Comparison of ENCODE assay signal across 23 cellular contexts in the genomic region with DNA sequence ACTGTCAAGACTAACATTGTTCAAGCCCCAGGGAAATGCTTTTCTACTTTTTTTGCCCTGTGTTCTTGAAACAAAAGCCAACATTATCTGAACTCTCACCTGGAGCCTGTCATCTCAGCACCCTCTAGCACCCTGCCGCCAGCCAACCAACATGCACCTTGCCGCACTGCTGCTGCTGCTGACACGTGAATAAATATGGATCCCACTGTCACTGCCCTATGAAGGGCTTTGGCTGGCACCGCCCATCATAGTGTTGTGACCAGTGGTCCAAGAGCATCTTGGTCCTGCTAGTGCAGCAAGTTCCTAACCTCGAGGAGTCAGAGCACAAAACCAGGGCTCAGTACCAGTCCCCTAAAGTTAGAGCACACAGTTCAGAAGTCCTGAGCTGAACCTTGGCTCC.
"Had no signal": no experiment of that assay in that cellular context is flagged by ENCODE, and none has a peak within 500 bp of the region (broad histone marks: within the 10 kb centered on the region; RNA-seq: fewer than 3 reads in every experiment).

No MANE protein-coding gene starts in this region.

- H3K27me3 ChIP-seq: colonic mucosa, dorsolateral prefrontal cortex, esophagus muscularis mucosa, esophagus squamous epithelium, foreskin keratinocyte, gastrocnemius medialis, gastroesophageal sphincter, heart left ventricle had no signal

- ATAC-seq: effector memory CD8-positive, alpha-beta T cell; esophagus mucosa; foreskin keratinocyte; gastrocnemius medialis; gastroesophageal sphincter; heart left ventricle had no signal

- H3K4me3 ChIP-seq: colonic mucosa, coronary artery, dorsolateral prefrontal cortex, esophagus muscularis mucosa, esophagus squamous epithelium, gastrocnemius medialis, gastroesophageal sphincter, heart left ventricle had no signal

- H3K9me3 ChIP-seq: colonic mucosa, gastrocnemius medialis had no signal

- H3K4me1 ChIP-seq: colonic mucosa, esophagus muscularis mucosa, esophagus squamous epithelium, foreskin keratinocyte, gastrocnemius medialis, gastroesophageal sphincter, heart left ventricle had no signal

- H3K27ac ChIP-seq: colonic mucosa, coronary artery, dorsolateral prefrontal cortex, epithelial cell of prostate, esophagus muscularis mucosa, esophagus squamous epithelium, foreskin keratinocyte, gastrocnemius medialis, gastroesophageal sphincter, heart left ventricle had no signal

- DNase-seq: colonic mucosa; cortex of kidney; dermis blood vessel endothelial cell; dorsolateral prefrontal cortex; effector CD4-positive, alpha-beta T cell; effector CD8-positive, alpha-beta T cell; effector memory CD4-positive, alpha-beta T cell; effector memory CD8-positive, alpha-beta T cell; endodermal cell; erythroblast; esophagus squamous epithelium; foreskin fibroblast; foreskin melanocyte; gastrocnemius medialis; glutamatergic neuron; head of caudate nucleus had no signal

- H3K36me3 ChIP-seq: colonic mucosa, esophagus muscularis mucosa, esophagus squamous epithelium, gastrocnemius medialis, gastroesophageal sphincter, heart left ventricle had no signal
